18 cellular contexts compared by ENCODE assay signal in the genomic region with DNA sequence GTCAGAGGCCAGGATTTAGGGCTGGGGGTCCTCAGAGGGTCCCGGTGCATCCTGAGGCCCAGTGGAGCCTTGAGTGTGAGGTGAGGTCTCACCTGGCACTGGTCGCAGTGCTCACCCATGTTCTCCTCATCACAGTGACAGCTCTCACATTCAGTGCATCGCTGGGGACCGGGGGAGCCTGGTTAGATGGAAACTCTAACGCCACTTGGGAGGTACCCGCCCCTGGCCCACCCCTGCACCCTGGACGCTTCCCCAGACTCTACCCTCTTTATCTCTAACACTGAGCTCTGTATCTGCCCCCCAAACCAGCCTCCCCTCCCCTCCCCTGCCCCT. TPM values are rescaled to one million over a fixed set of nuclear protein-coding genes. Genes with fewer than 3 reads are reported as not detected.
DNase-seq lines count a peak whose midpoint lies in the region; ATAC-seq and TF ChIP-seq lines count a peak whose summit lies in the region.
"Had no signal": no experiment of that assay in that cellular context is flagged by ENCODE, and none has a peak within 500 bp of the region (broad histone marks: within the 10 kb centered on the region; RNA-seq: fewer than 3 reads in every experiment).

No MANE protein-coding gene starts in this region.

- POLR2A ChIA-PET in HEK293T (lab: Yijun Ruan, JAX): no interaction called here

- BruUV-seq in Calu3 (replicated peaks; lab: Mats Ljungman, UMichigan): no TSS peak

- no peak overlapping the region for H3K27ac Mint-ChIP-seq in Calu3 (ENCODE audit: unreplicated experiment)
- H3K27ac Mint-ChIP-seq: CD4-positive, CD25-positive, alpha-beta regulatory T cell; dendritic cell treated with granulocyte-macrophage colony-stimulating factor and Interleukin-4, amounts not matched to agents 40 ng/mL and 50 ng/mL, for 4 days had no signal

- no peak overlapping the region for H3K9ac ChIP-seq in mucosa of rectum (ENCODE audit: low read depth in 1 of 2, low read length in 2 of 2)

- intact Hi-C loops in Calu3 (cut with micrococcal nuclease; ENCODE audit: unreplicated experiment) (no loop called here), ascending aorta (cut with DNase I) (no loop called here)

- H3K4me1 ChIP-seq in ascending aorta: peaks cover 5 to 18% of the 10 kb centered on the region in 2 donors
- peaks cover 27 to 36% of the 10 kb centered on the region in 2 donors for H3K4me1 ChIP-seq in mucosa of rectum (ENCODE audit: control insufficient read depth in 2 of 2, insufficient read depth in 2 of 2, low read length in 2 of 2)

- peak overlapping the region; percentile 100 for H3K27ac ChIP-seq in 22Rv1
- H3K27ac ChIP-seq in ascending aorta: peak overlapping the region; percentile 4 to 82
- peak overlapping the region; percentile 41 to 97 for H3K27ac ChIP-seq in mucosa of rectum (ENCODE audit: low read depth in 2 of 2, low read length in 2 of 2)
- H3K27ac ChIP-seq: HL-60 had no signal

- no peaks in the 10 kb centered on the region for H3K9me3 ChIP-seq in ascending aorta
- H3K9me3 ChIP-seq in mucosa of rectum (ENCODE audit: control insufficient read depth in 2 of 2, low read length in 2 of 2): no peaks in the 10 kb centered on the region
- H3K9me3 ChIP-seq: adrenal gland, sigmoid colon had no signal

- H3K4me1 Mint-ChIP-seq in Calu3 (ENCODE audit: low read depth, unreplicated experiment): peaks cover 9% of the 10 kb centered on the region

- no peak for ATAC-seq in GM18519 (IDR thresholded peaks at IDR 0.05; ENCODE audit: low FRiP score, unreplicated experiment)
- ATAC-seq in GM19023 (IDR thresholded peaks at IDR 0.05; ENCODE audit: unreplicated experiment): no peak
- ATAC-seq in HG02642 (IDR thresholded peaks at IDR 0.05; ENCODE audit: poor library complexity, unreplicated experiment): no peak

- TF ChIP-seq CTCF in 22Rv1 (IDR thresholded peaks at IDR 0.05): no peak
- TF ChIP-seq CTCF in Calu3 (IDR thresholded peaks at IDR 0.05; ENCODE audit: unreplicated experiment): no peak
- TF ChIP-seq CTCF in ascending aorta (IDR thresholded peaks at IDR 0.05): no peak

- H3K36me3 Mint-ChIP-seq in Calu3 (ENCODE audit: insufficient read depth, unreplicated experiment): peaks cover 50% of the 10 kb centered on the region
- H3K36me3 Mint-ChIP-seq: CD4-positive, CD25-positive, alpha-beta regulatory T cell had no signal

- DNase-seq in Calu3 (no peak), ascending aorta (ENCODE audit: low spot score in 2 of 2) (no peak), HEK293T (ENCODE audit: extremely low spot score) (no peak)
- DNase-seq: GOT3; MM.1S; NK-92 treated with Interleukin-12 subunit alpha and Interleukin-12 subunit beta, amount 100 ng/mL, for 24 hours had no signal

- H3K27me3 Mint-ChIP-seq in Calu3 (ENCODE audit: unreplicated experiment): peaks cover 77% of the 10 kb centered on the region

- CTCF ChIA-PET in Calu3 (lab: Charles Lee) (interaction anchor here (0.6 to 0.7 kb wide), 2 partner anchors 62 to 129 kb away, joined by 3 to 6 read pairs; no protein-coding TSS in a partner anchor), HEK293T (lab: Yijun Ruan, JAX) (no interaction called here)

- H3K4me3 ChIP-seq in ascending aorta (no peak overlapping the region), mucosa of rectum (ENCODE audit: low read length in 2 of 2) (no peak overlapping the region)
- H3K4me3 ChIP-seq: adrenal gland, sigmoid colon had no signal

- H3K27me3 ChIP-seq in ascending aorta (no peaks in the 10 kb centered on the region), mucosa of rectum (ENCODE audit: control insufficient read depth in 2 of 2, insufficient read depth in 2 of 2, low read length in 2 of 2) (no peaks in the 10 kb centered on the region)
- H3K27me3 ChIP-seq: adrenal gland had no signal

- peak overlapping the region; percentile 51 for H3K4me3 Mint-ChIP-seq in Calu3 (ENCODE audit: low read depth, unreplicated experiment)

- peaks cover 16% of the 10 kb centered on the region for H3K9me3 Mint-ChIP-seq in Calu3 (ENCODE audit: low read depth, unreplicated experiment)

- H3K36me3 ChIP-seq in ascending aorta (no peaks in the 10 kb centered on the region), mucosa of rectum (ENCODE audit: control insufficient read depth in 2 of 2, insufficient read depth in 2 of 2, low read length in 2 of 2) (no peaks in the 10 kb centered on the region)
- H3K36me3 ChIP-seq: adrenal gland, sigmoid colon had no signal

TF ChIP-seq in HEK293T, 16 proteins besides CTCF, POLR2A, EP300 and RAD21:
- no peak for TF ChIP-seq L3MBTL2 (conservative IDR thresholded peaks at IDR 0.05)
- TF ChIP-seq BHLHE40 (IDR thresholded peaks at IDR 0.05; ENCODE audit: borderline replicate concordance): no peak
- TF ChIP-seq FOXM1 (IDR thresholded peaks at IDR 0.05; ENCODE audit: borderline replicate concordance): no peak
- TF ChIP-seq FOXA1 (IDR thresholded peaks at IDR 0.05): no peak
- TF ChIP-seq SUZ12 (IDR thresholded peaks at IDR 0.05): no peak
- TF ChIP-seq HDGF (IDR thresholded peaks at IDR 0.05; ENCODE audit: borderline replicate concordance): no peak

RNA-seq across cellular contexts. Expression of gene HRC, which starts 3.0 kb away (rescaled TPM):
- not detected in 2 replicates for total RNA-seq in Calu3 (2022)
- total RNA-seq in ascending aorta: not detected
- total RNA-seq: CD4-positive, CD25-positive, alpha-beta regulatory T cell; fibroblast of lung; SK-MEL-5 had no signal

RNA-seq across cellular contexts. Expression of gene TRPM4, which starts 5.4 kb away (rescaled TPM):
- total RNA-seq in Calu3 (2022) (70.0 and 79.9 TPM in 2 replicates), ascending aorta (63.4 TPM)
- total RNA-seq: CD4-positive, CD25-positive, alpha-beta regulatory T cell had no signal

RNA-seq across cellular contexts. Expression of gene PPFIA3, which starts 32.8 kb away (rescaled TPM):
- total RNA-seq in Calu3 (2022) (4.9 and 6.0 TPM in 2 replicates), ascending aorta (33.3 TPM)

RNA-seq across cellular contexts. Expression of gene C19orf73, which starts 33.2 kb away (rescaled TPM):
- 1.9 and 2.0 TPM in 2 replicates for total RNA-seq in Calu3 (2022)
- total RNA-seq in ascending aorta: not detected

RNA-seq across cellular contexts. Expression of gene LIN7B, which starts 38.0 kb away (rescaled TPM):
- total RNA-seq in Calu3 (2022) (7.0 and 7.5 TPM in 2 replicates), ascending aorta (42.1 TPM)

Comparison
In these comparisons a context has a peak if more than half of its experiments do, and no peak if none do; other contexts are left out.
1. H3K27ac ChIP-seq: peak in every context shown above with its lines; median percentile 100 in 22Rv1; 69 in mucosa of rectum; 43 in ascending aorta.